In genomic region chr4:174403177-174403543, GRCh38 we compare ENCODE assay signal across 1 cellular context.
TF ChIP-seq lines count a peak whose summit lies in the region.

No MANE protein-coding gene starts in this region.

TF ChIP-seq in H1, 55 proteins besides CTCF, POLR2A, EP300 and RAD21:
- TF ChIP-seq MAFK (IDR thresholded peaks at IDR 0.05; ENCODE audit: low read depth, low read length), result no peak
- TF ChIP-seq SP2 (IDR thresholded peaks at IDR 0.05; ENCODE audit: low read length), result no peak
- no peak for TF ChIP-seq PHF8 (conservative IDR thresholded peaks at IDR 0.05; ENCODE audit: low read depth, low read length)
- no peak for TF ChIP-seq NRF1 (IDR thresholded peaks at IDR 0.05; ENCODE audit: low read depth, low read length)
- no peak for TF ChIP-seq CHD2 (IDR thresholded peaks at IDR 0.05; ENCODE audit: low read length)
- no peak for TF ChIP-seq CREB1 (IDR thresholded peaks at IDR 0.05)
- no peak for TF ChIP-seq SUZ12 (IDR thresholded peaks at IDR 0.05; ENCODE audit: low read length)
- no peak for TF ChIP-seq SIRT6 (IDR thresholded peaks at IDR 0.05; ENCODE audit: low read length)
